1 cellular context compared by ENCODE assay signal in genomic region chr9:101427957-101428655, GRCh38.
TF ChIP-seq lines count a peak whose summit lies in the region.

No MANE protein-coding gene starts in this region.

TF ChIP-seq in GM12878, 131 proteins besides CTCF, POLR2A, EP300 and RAD21:
- TF ChIP-seq MTA2 (IDR thresholded peaks at IDR 0.05; ENCODE audit: low read depth) (peak; percentile 30; the same call in 1 of the 2 replicates), ATF3 (IDR thresholded peaks at IDR 0.05; ENCODE audit: borderline replicate concordance, extremely low read depth, low read depth, low read length) (no peak), ZNF24 (IDR thresholded peaks at IDR 0.05) (peak; percentile 75), DPF2 (IDR thresholded peaks at IDR 0.05) (0 out of 2 replicates have a peak, but pooled peaks have one; percentile 17), NR2C1 (IDR thresholded peaks at IDR 0.05) (peak; percentile 71), ZNF687 (IDR thresholded peaks at IDR 0.05) (0 out of 2 replicates have a peak, but pooled peaks have one; percentile 43), HSF1 (IDR thresholded peaks at IDR 0.05; ENCODE audit: low read depth, low read length) (no peak), NFXL1 (IDR thresholded peaks at IDR 0.05; ENCODE audit: borderline replicate concordance) (no peak), MEF2A (IDR thresholded peaks at IDR 0.05; ENCODE audit: insufficient read depth, low read depth, low read length) (0 out of 2 replicates have a peak, but pooled peaks have one; percentile 46), CREM (IDR thresholded peaks at IDR 0.05; ENCODE audit: low read depth) (no peak), SUZ12 (IDR thresholded peaks at IDR 0.05; ENCODE audit: unreplicated experiment) (no peak), ZNF217 (IDR thresholded peaks at IDR 0.05) (0 out of 2 replicates have a peak, but pooled peaks have one; percentile 53), SKIL (IDR thresholded peaks at IDR 0.05; ENCODE audit: low read depth, poor library complexity, severe bottlenecking) (no peak), GABPA (IDR thresholded peaks at IDR 0.05; ENCODE audit: low read depth) (0 out of 2 replicates have a peak, but pooled peaks have one; percentile 29), RELB (IDR thresholded peaks at IDR 0.05; ENCODE audit: low read depth) (peak; percentile 67), RAD51 (IDR thresholded peaks at IDR 0.05) (peak; percentile 24; the same call in 1 of the 2 replicates), SMARCA5 (IDR thresholded peaks at IDR 0.05) (0 out of 2 replicates have a peak, but pooled peaks have one; percentile 63), NBN (IDR thresholded peaks at IDR 0.05) (peak; percentile 52; the same call in 1 of the 2 replicates), RUNX3 (IDR thresholded peaks at IDR 0.05; ENCODE audit: low read length) (peak; percentile 25; the same call in 1 of the 2 replicates), ELK1 (IDR thresholded peaks at IDR 0.05; ENCODE audit: low read depth, low read length) (no peak)
TF ChIP-seq in GM12878: peak in this region for 13.
